Comparison of ENCODE assay signal across 8 cellular contexts in genomic region chr1:214280386-214281029, GRCh38. TPM values are rescaled to one million over a fixed set of nuclear protein-coding genes. Genes with fewer than 3 reads are reported as not detected.
A peak's percentile ranks its signal among the peaks of the same experiment; 100 is the strongest.
DNase-seq lines count a peak whose midpoint lies in the region; ATAC-seq and TF ChIP-seq lines count a peak whose summit lies in the region.

No MANE protein-coding gene starts in this region.

- ATAC-seq in GM18498 (IDR thresholded peaks at IDR 0.05; ENCODE audit: unreplicated experiment) (peak; percentile 66), HG02884 (IDR thresholded peaks at IDR 0.05; ENCODE audit: unreplicated experiment) (peak; percentile 53), Right ventricle myocardium superior (ENCODE audit: poor library complexity) (no peak), omental fat pad (ENCODE audit: low FRiP score) (peak; percentile 63)
- peak; percentile 12 to 53 for ATAC-seq in activated T-cell treated with anti-CD3 and anti-CD28 coated beads, Interleukin-2, amount 50 U/mL, for 4 hours

- no peaks in the 10 kb centered on the region for H3K36me3 Mint-ChIP-seq in activated T-cell treated with anti-CD3 and anti-CD28 coated beads, Interleukin-2, amount 50 U/mL, for 4 hours (ENCODE audit: insufficient read depth)

- H3K27me3 Mint-ChIP-seq in activated T-cell treated with anti-CD3 and anti-CD28 coated beads, Interleukin-2, amount 50 U/mL, for 4 hours (ENCODE audit: low read depth) = no peaks in the 10 kb centered on the region

- no peaks in the 10 kb centered on the region for H3K9me3 Mint-ChIP-seq in activated T-cell treated with anti-CD3 and anti-CD28 coated beads, Interleukin-2, amount 50 U/mL, for 4 hours

- H3K4me1 Mint-ChIP-seq in activated T-cell treated with anti-CD3 and anti-CD28 coated beads, Interleukin-2, amount 50 U/mL, for 4 hours (ENCODE audit: low read depth) = peaks cover 36% of the 10 kb centered on the region

- intact Hi-C loops in Right ventricle myocardium superior (cut with DNase I) = no loop called here

- DNase-seq in AML-193 (lab: John Stamatoyannopoulos, UW) (peak; percentile 41 to 49), NCI-H146 treated with DMSO at 0.1 percent for 48 hours (lab: John Stamatoyannopoulos, UW; ENCODE audit: unreplicated experiment) (peak; percentile 20), Right ventricle myocardium superior (peak; percentile 55), omental fat pad (ENCODE audit: low spot score) (no peak), activated gamma-delta T cell treated with Interleukin-2 at 50 U/mL for 16 hours (no peak)
- DNase-seq in activated T-cell treated with anti-CD3 and anti-CD28 coated beads, Interleukin-2, amount 50 U/mL, for 4 hours = no peak

- TF ChIP-seq CTCF in omental fat pad (IDR thresholded peaks at IDR 0.05) = no peak

- peak overlapping the region; percentile 80 for H3K4me3 Mint-ChIP-seq in activated T-cell treated with anti-CD3 and anti-CD28 coated beads, Interleukin-2, amount 50 U/mL, for 4 hours

RNA-seq across cellular contexts. Expression of gene SMYD2, which starts 0.5 kb away (rescaled TPM):
- 10 to 100 TPM; 15.6 to 21.9 (median 18.4) TPM for total RNA-seq in activated T-cell treated with anti-CD3 and anti-CD28 coated beads, Interleukin-2, amount 50 U/mL, for 4 hours
- total RNA-seq in Right ventricle myocardium superior = 184 TPM
- total RNA-seq in omental fat pad = 10 to 100 TPM; 22.7 to 45.1 (median 26.5) TPM

Comparison
In these comparisons a context has a peak if more than half of its experiments do, and no peak if none do; other contexts are left out.
1. DNase-seq: peak in AML-193 (2 of 2), NCI-H146 treated with DMSO at 0.1 percent for 48 hours (single experiment) and Right ventricle myocardium superior (single experiment); none in activated T-cell treated with anti-CD3 and anti-CD28 coated beads, Interleukin-2, amount 50 U/mL, for 4 hours (single experiment), omental fat pad (single experiment) and activated gamma-delta T cell treated with Interleukin-2 at 50 U/mL for 16 hours (single experiment).